4 cellular contexts compared by ENCODE assay signal in the genomic region with DNA sequence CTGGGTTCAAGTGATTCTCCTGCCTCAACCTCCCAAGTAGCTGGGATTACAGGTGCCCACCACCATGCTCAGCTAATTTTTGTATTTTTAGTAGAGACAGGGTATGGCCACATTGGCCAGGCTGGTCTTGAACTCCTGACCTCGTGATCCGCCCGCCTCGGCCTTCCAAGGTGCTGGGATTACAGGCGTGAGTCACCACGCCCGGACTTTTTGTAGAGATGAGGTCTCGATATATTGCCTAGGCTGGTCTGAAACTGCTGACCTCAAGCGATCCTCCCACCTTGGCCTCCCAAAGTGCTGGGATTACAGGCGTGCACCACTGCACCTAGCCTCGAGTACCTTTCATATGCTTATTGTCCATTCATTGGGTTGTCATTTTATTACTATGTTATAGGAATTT. TPM values are rescaled to one million over a fixed set of nuclear protein-coding genes. Genes with fewer than 3 reads are reported as not detected.
"Had no signal": no experiment of that assay in that cellular context is flagged by ENCODE, and none has a peak within 500 bp of the region (broad histone marks: within the 10 kb centered on the region; RNA-seq: fewer than 3 reads in every experiment).

No MANE protein-coding gene starts in this region.

RNA-seq across cellular contexts. Expression of gene STAT6, which starts 9.6 kb away (rescaled TPM):
- total RNA-seq: M059J had no signal

RNA-seq across cellular contexts. Expression of gene LRP1-AS, which starts 26.7 kb away (rescaled TPM):
- total RNA-seq: LHCN-M2, M059J, MCF 10A, NCI-H460 had no signal
